25 cellular contexts compared by ENCODE assay signal in genomic region chr5:135753990-135754389, GRCh38.
"Had no signal": no experiment of that assay in that cellular context is flagged by ENCODE, and none has a peak within 500 bp of the region (broad histone marks: within the 10 kb centered on the region; RNA-seq: fewer than 3 reads in every experiment).

No MANE protein-coding gene starts in this region.

- H3K36me3 ChIP-seq: esophagus squamous epithelium, heart right ventricle, left lung, neural progenitor cell, prostate gland, right atrium auricular region, stomach, thyroid gland had no signal

- H3K27me3 Mint-ChIP-seq: type B pancreatic cell had no signal

- H3K27ac Mint-ChIP-seq: naive thymus-derived CD8-positive, alpha-beta T cell; neural progenitor cell; stimulated activated naive B cell treated with anti-CD40 and anti-IgM and Interleukin-4, amounts not matched to agents 10 μg/mL and 1 μg/mL and 100 μg/mL, for 72 hours; type B pancreatic cell had no signal

- H2AFZ ChIP-seq: neural progenitor cell had no signal

- H3K9me3 Mint-ChIP-seq: neural progenitor cell, type B pancreatic cell had no signal

- H3K4me2 ChIP-seq: neural progenitor cell, smooth muscle cell had no signal

- ATAC-seq: heart right ventricle; left cardiac atrium; left lung; naive thymus-derived CD8-positive, alpha-beta T cell; sciatic nerve had no signal

- H3K4me1 Mint-ChIP-seq: naive thymus-derived CD8-positive, alpha-beta T cell; neural progenitor cell had no signal

- H3K27ac ChIP-seq: coronary artery, esophagus squamous epithelium, heart right ventricle, left lung, neural progenitor cell, prostate gland, right atrium auricular region, stomach, thyroid gland had no signal

- H3K9me3 ChIP-seq: esophagus squamous epithelium, left lung, prostate gland, right atrium auricular region, stomach, thyroid gland had no signal

- H3K4me3 ChIP-seq: coronary artery, esophagus squamous epithelium, heart right ventricle, left lung, neural progenitor cell, prostate gland, right atrium auricular region, smooth muscle cell, stomach, thyroid gland had no signal

- H3K27me3 ChIP-seq: esophagus squamous epithelium, left lung, neural progenitor cell, right atrium auricular region, thyroid gland had no signal

- H3K9ac ChIP-seq: neural progenitor cell had no signal

- H3K4me3 Mint-ChIP-seq: naive thymus-derived CD8-positive, alpha-beta T cell; neural progenitor cell; stimulated activated naive B cell treated with anti-CD40 and anti-IgM and Interleukin-4, amounts not matched to agents 10 μg/mL and 1 μg/mL and 100 μg/mL, for 72 hours; type B pancreatic cell had no signal

- H3K4me1 ChIP-seq: esophagus squamous epithelium, heart right ventricle, left lung, neural progenitor cell, prostate gland, right atrium auricular region, stomach, thyroid gland had no signal

- DNase-seq: dermis blood vessel endothelial cell; effector memory CD4-positive, alpha-beta T cell; esophagus squamous epithelium; foreskin melanocyte; glutamatergic neuron; heart right ventricle; hippocampal formation; left cardiac atrium; left lung; mesendoderm; midbrain; naive thymus-derived CD8-positive, alpha-beta T cell; stimulated activated CD4-positive, alpha-beta T cell treated with anti-CD3 and anti-CD28 coated beads, Interleukin-12 subunit alpha, Interleukin-12 subunit beta, amount 100 ng/mL, for 4 hours; stimulated activated CD4-positive, alpha-beta T cell treated with anti-CD3 and anti-CD28 coated beads, Interleukin-2, amount 100 ng/mL, for 24 hours; stimulated activated CD4-positive, alpha-beta T cell treated with anti-CD3 and anti-CD28 coated beads, Interleukin-4, amount 100 ng/mL, for 24 hours; stimulated activated naive B cell treated with anti-CD40 and anti-IgM and Interleukin-4, amounts not matched to agents 10 μg/mL and 1 μg/mL and 100 μg/mL, for 72 hours; stomach; thyroid gland had no signal

- H3K36me3 Mint-ChIP-seq: naive thymus-derived CD8-positive, alpha-beta T cell; neural progenitor cell; stimulated activated naive B cell treated with anti-CD40 and anti-IgM and Interleukin-4, amounts not matched to agents 10 μg/mL and 1 μg/mL and 100 μg/mL, for 72 hours; type B pancreatic cell had no signal
